In the genomic region with DNA sequence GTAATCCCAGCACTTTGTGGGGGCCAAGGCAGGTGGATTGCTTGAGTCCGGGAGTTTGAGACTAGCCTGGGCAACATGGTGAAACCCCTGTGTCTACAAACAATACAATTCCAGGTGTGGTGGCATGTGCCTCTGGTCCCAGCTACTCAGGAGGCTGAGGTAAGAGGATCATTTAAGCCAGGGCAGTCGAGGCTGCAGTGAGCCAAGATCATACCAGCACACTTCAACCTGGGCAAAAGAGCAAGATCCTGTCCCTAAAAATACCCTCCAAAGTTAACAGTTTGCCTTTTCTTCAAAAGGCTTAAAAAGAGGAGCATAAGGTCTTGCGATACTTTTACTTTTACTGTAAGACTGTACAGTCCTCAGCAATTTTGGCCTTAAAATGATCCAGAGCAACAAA, we compare ENCODE assay signal across 8 cellular contexts. TPM values are rescaled to one million over a fixed set of nuclear protein-coding genes. Genes with fewer than 3 reads are reported as not detected.
"Had no signal": no experiment of that assay in that cellular context is flagged by ENCODE, and none has a peak within 500 bp of the region (broad histone marks: within the 10 kb centered on the region; RNA-seq: fewer than 3 reads in every experiment).

No MANE protein-coding gene starts in this region.

- H3K4me3 Mint-ChIP-seq: GM23338, H9, IgD-negative memory B cell had no signal

- H3K4me3 ChIP-seq: GM23338 had no signal

- H3K27me3 Mint-ChIP-seq: IgD-negative memory B cell had no signal

- H3K4me1 Mint-ChIP-seq: IgD-negative memory B cell had no signal

- ATAC-seq: GM23338 had no signal

- H2AFZ ChIP-seq: GM23338 had no signal

- H3K27ac Mint-ChIP-seq: GM23338, H9, IgD-negative memory B cell had no signal

- H3K4me2 ChIP-seq: GM23338 had no signal

- FAIRE-seq: H1, H54, HTR-8/SVneo had no signal

- DNase-seq: H9, HCEC 1CT, KBM-7 had no signal

- H3K9me3 Mint-ChIP-seq: GM23338, H9, IgD-negative memory B cell had no signal

RNA-seq across cellular contexts. Expression of gene SPTLC3, which starts 10.7 kb away (rescaled TPM):
- polyA plus RNA-seq: IgD-negative memory B cell had no signal
